ENCODE assay signal across 23 cellular contexts in the genomic region with DNA sequence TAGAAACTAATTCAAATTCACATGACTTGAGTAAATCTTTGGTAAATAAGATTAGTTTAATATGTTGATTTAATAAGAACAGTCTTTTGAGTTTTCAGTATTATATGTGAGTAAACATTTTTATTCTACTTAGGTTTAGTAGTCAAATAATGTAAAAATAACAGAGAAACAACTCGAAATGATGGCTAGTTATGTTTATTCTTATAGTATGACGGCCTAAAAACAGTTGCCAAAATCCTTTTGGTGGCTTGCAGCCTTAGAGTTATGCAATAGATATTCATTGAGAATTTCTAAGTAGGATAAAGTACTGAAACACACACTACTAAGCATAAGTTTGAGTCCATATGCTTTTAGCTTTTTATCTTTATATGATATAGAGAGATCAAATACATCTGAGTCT.
DNase-seq lines count a peak whose midpoint lies in the region; ATAC-seq, FAIRE-seq and TF ChIP-seq lines count a peak whose summit lies in the region.
"Had no signal": no experiment of that assay in that cellular context is flagged by ENCODE, and none has a peak within 500 bp of the region (broad histone marks: within the 10 kb centered on the region; RNA-seq: fewer than 3 reads in every experiment).

No MANE protein-coding gene starts in this region.

- whole genome bisulfite sequencing in small intestine, 3 donors: 56 to 86% (median 63%) methylated on average over 2 of the region's 2 CpGs

- peak; percentile 83 for FAIRE-seq in small intestine (lab: Jason Lieb, UNC)
- FAIRE-seq: D721Med, GM12891, GM18507, H1 had no signal

- H3K27ac ChIP-seq in small intestine (ENCODE audit: low read depth in 1 of 2, low read length in 1 of 2): no peak overlapping the region
- H3K27ac ChIP-seq: BLaER1 treated with 17β-estradiol and CSF1 and Interleukin-3, amounts not matched to agents 10 nM and 100 nM; GM23248 had no signal

- H3K9me3 ChIP-seq in small intestine (ENCODE audit: control insufficient read depth, low read depth): no peaks in the 10 kb centered on the region
- H3K9me3 ChIP-seq: BE2C; BLaER1 treated with 17β-estradiol and CSF1 and Interleukin-3, amounts not matched to agents 10 nM and 100 nM had no signal

- H3K4me3 ChIP-seq in AG10803 (ENCODE audit: low read length): no peak overlapping the region
- H3K4me3 ChIP-seq in LNCaP clone FGC (ENCODE audit: low read depth, low read length): no peak overlapping the region
- no peak overlapping the region for H3K4me3 ChIP-seq in small intestine (ENCODE audit: low read depth in 1 of 2, low read length in 2 of 2)
- H3K4me3 ChIP-seq: BLaER1 treated with 17β-estradiol and CSF1 and Interleukin-3, amounts not matched to agents 10 nM and 100 nM; GM23248 had no signal

- no peak for ATAC-seq in HG02870 (IDR thresholded peaks at IDR 0.05; ENCODE audit: unreplicated experiment)
- no peak for ATAC-seq in GM21717 (IDR thresholded peaks at IDR 0.05; ENCODE audit: unreplicated experiment)

- peak; percentile 22 for DNase-seq in AG10803 (ENCODE audit: low read depth)
- peak; percentile 54 for DNase-seq in LNCaP clone FGC (ENCODE audit: low read depth)
- peak; percentile 55 for DNase-seq in fibroblast of peridontal ligament (ENCODE audit: extremely low read depth)
- no peak for DNase-seq in small intestine
- no peak for DNase-seq in Ammon's horn (ENCODE audit: low spot score)
- DNase-seq in SW480 (ENCODE audit: low spot score): no peak
- DNase-seq: BE2C; CD4-positive, alpha-beta T cell; CD8-positive, alpha-beta memory T cell; DMS 273 treated with DMSO at 0.1 percent for 48 hours; DMS79; EL; GDM1; GM23248; H7; HCEC 1CT had no signal

- H3K27me3 ChIP-seq in small intestine (ENCODE audit: control insufficient read depth in 2 of 2, insufficient read depth in 2 of 2, low read length in 2 of 2): no peaks in the 10 kb centered on the region
- H3K27me3 ChIP-seq: BE2C; BLaER1 treated with 17β-estradiol and CSF1 and Interleukin-3, amounts not matched to agents 10 nM and 100 nM had no signal

- no peaks in the 10 kb centered on the region for H3K4me1 ChIP-seq in small intestine (ENCODE audit: control insufficient read depth in 2 of 2, insufficient read depth in 1 of 2, low read depth in 1 of 2, low read length in 1 of 2)
- H3K4me1 ChIP-seq: BE2C; BLaER1 treated with 17β-estradiol and CSF1 and Interleukin-3, amounts not matched to agents 10 nM and 100 nM had no signal

- no peak for TF ChIP-seq CTCF in AG10803 (conservative IDR thresholded peaks at IDR 0.05; ENCODE audit: low read length)
- no peak for TF ChIP-seq CTCF in LNCaP clone FGC (IDR thresholded peaks at IDR 0.05; ENCODE audit: control insufficient read depth, extremely low read depth, insufficient read depth)

- H3K36me3 ChIP-seq in small intestine (ENCODE audit: control insufficient read depth in 2 of 2, insufficient read depth in 2 of 2, low read length in 2 of 2): no peaks in the 10 kb centered on the region
- H3K36me3 ChIP-seq: BE2C; BLaER1 treated with 17β-estradiol and CSF1 and Interleukin-3, amounts not matched to agents 10 nM and 100 nM had no signal

Comparison
In these comparisons a context has a peak if more than half of its experiments do, and no peak if none do; other contexts are left out.
1. DNase-seq: peak in AG10803 (single experiment), LNCaP clone FGC (single experiment) and fibroblast of peridontal ligament (single experiment); none in small intestine (single experiment), Ammon's horn (single experiment) and SW480 (single experiment).